ENCODE assay signal across 13 cellular contexts in genomic region chr1:230459463-230459862, GRCh38. TPM values are rescaled to one million over a fixed set of nuclear protein-coding genes. Genes with fewer than 3 reads are reported as not detected.
DNase-seq lines count a peak whose midpoint lies in the region; ATAC-seq and TF ChIP-seq lines count a peak whose summit lies in the region.
"Had no signal": no experiment of that assay in that cellular context is flagged by ENCODE, and none has a peak within 500 bp of the region (broad histone marks: within the 10 kb centered on the region; RNA-seq: fewer than 3 reads in every experiment).

No MANE protein-coding gene starts in this region.

- no peak overlapping the region for H3K4me3 Mint-ChIP-seq in WTC11
- H3K4me3 Mint-ChIP-seq: activated CD4-positive, alpha-beta T cell treated with anti-CD3 and anti-CD28 coated beads for 36 hours; activated naive CD4-positive, alpha-beta T cell treated with anti-CD3 and anti-CD28 coated beads, Interleukin-2, amount 50 U/mL, for 24 hours had no signal

- ATAC-seq in WTC11 = no peak
- ATAC-seq: activated CD4-positive, alpha-beta T cell treated with anti-CD3 and anti-CD28 coated beads for 36 hours had no signal

- no peaks in the 10 kb centered on the region for H3K9me3 ChIP-seq in AG04450 (ENCODE audit: control insufficient read depth, insufficient read depth, low read length)
- H3K9me3 ChIP-seq: BLaER1 had no signal

- H3K4me3 ChIP-seq in AG04450 (ENCODE audit: low read depth, low read length) (no peak overlapping the region), fibroblast of villous mesenchyme (ENCODE audit: low read depth, low read length) (no peak overlapping the region)
- H3K4me3 ChIP-seq: BLaER1 had no signal

- DNase-seq in AG04450 (ENCODE audit: low read depth, low spot score) (peak; percentile 8), HS-5 (ENCODE audit: low read depth) (peak; percentile 16), RKO (ENCODE audit: low spot score) (peak; percentile 66), fibroblast of villous mesenchyme (ENCODE audit: low read depth) (peak; percentile 28), mucosa of gallbladder (ENCODE audit: low spot score) (no peak), WTC11 (ENCODE audit: low spot score) (no peak), iPS-NIHi7 (ENCODE audit: extremely low spot score) (no peak), NCI-H345 (lab: John Stamatoyannopoulos, UW) (no peak)
- DNase-seq: activated CD4-positive, alpha-beta T cell treated with anti-CD3 and anti-CD28 coated beads for 36 hours; effector CD4-positive, alpha-beta T cell; occipital lobe had no signal

- H3K4me1 Mint-ChIP-seq in WTC11 = peaks cover 11% of the 10 kb centered on the region
- H3K4me1 Mint-ChIP-seq: activated CD4-positive, alpha-beta T cell treated with anti-CD3 and anti-CD28 coated beads for 36 hours; activated naive CD4-positive, alpha-beta T cell treated with anti-CD3 and anti-CD28 coated beads, Interleukin-2, amount 50 U/mL, for 24 hours had no signal

- no peak for TF ChIP-seq CTCF in AG04450 (IDR thresholded peaks at IDR 0.05; ENCODE audit: low read depth, low read length)
- no peak for TF ChIP-seq CTCF in fibroblast of villous mesenchyme (IDR thresholded peaks at IDR 0.05; ENCODE audit: insufficient read depth, low read depth, low read length)
- TF ChIP-seq CTCF in WTC11 (IDR thresholded peaks at IDR 0.05) = no peak

- H3K27ac Mint-ChIP-seq in WTC11 = no peak overlapping the region
- H3K27ac Mint-ChIP-seq: activated CD4-positive, alpha-beta T cell treated with anti-CD3 and anti-CD28 coated beads for 36 hours; activated naive CD4-positive, alpha-beta T cell treated with anti-CD3 and anti-CD28 coated beads, Interleukin-2, amount 50 U/mL, for 24 hours had no signal

- CTCF ChIA-PET in AG04450 (lab: Charles Lee) (no interaction called here), WTC11 (lab: Charles Lee) (interaction anchor here (1.1 kb wide), 1 partner anchor 122 kb away, joined by 3 read pairs; no protein-coding TSS in a partner anchor)

- POLR2A ChIA-PET in AG04450 (lab: Yijun Ruan, JAX) (no interaction called here), WTC11 (lab: Charles Lee) (no interaction called here)

- no peaks in the 10 kb centered on the region for H3K27me3 ChIP-seq in AG04450 (ENCODE audit: control insufficient read depth, insufficient read depth, low read length)
- H3K27me3 ChIP-seq: BLaER1 had no signal

- H3K27ac ChIP-seq in AG04450 (ENCODE audit: low read depth, low read length) = no peak overlapping the region
- H3K27ac ChIP-seq: BLaER1 had no signal

- no peaks in the 10 kb centered on the region for H3K36me3 Mint-ChIP-seq in WTC11
- H3K36me3 Mint-ChIP-seq: activated naive CD4-positive, alpha-beta T cell treated with anti-CD3 and anti-CD28 coated beads, Interleukin-2, amount 50 U/mL, for 24 hours had no signal

- H3K27me3 Mint-ChIP-seq in WTC11 (ENCODE audit: low read depth) = no peaks in the 10 kb centered on the region

- no peaks in the 10 kb centered on the region for H3K9me3 Mint-ChIP-seq in WTC11
- H3K9me3 Mint-ChIP-seq: activated naive CD4-positive, alpha-beta T cell treated with anti-CD3 and anti-CD28 coated beads, Interleukin-2, amount 50 U/mL, for 24 hours had no signal

TF ChIP-seq in WTC11, 78 proteins besides CTCF, POLR2A, EP300 and RAD21:
- no peak for TF ChIP-seq USF2 (CRISPR knock-in tag; IDR thresholded peaks at IDR 0.05)
- no peak for TF ChIP-seq CDX4 (CRISPR knock-in tag; IDR thresholded peaks at IDR 0.05; ENCODE audit: borderline replicate concordance)
- no peak for TF ChIP-seq ZNF232 (CRISPR knock-in tag; IDR thresholded peaks at IDR 0.05)
- TF ChIP-seq TP53 (CRISPR knock-in tag; IDR thresholded peaks at IDR 0.05) = no peak
- TF ChIP-seq MXD4 (CRISPR knock-in tag; IDR thresholded peaks at IDR 0.05; ENCODE audit: borderline replicate concordance) = no peak
- no peak for TF ChIP-seq MAX (CRISPR knock-in tag; IDR thresholded peaks at IDR 0.05)
- TF ChIP-seq PRDM15 (CRISPR knock-in tag; IDR thresholded peaks at IDR 0.05) = no peak
- TF ChIP-seq NFE2L1 (CRISPR knock-in tag; IDR thresholded peaks at IDR 0.05) = no peak
- TF ChIP-seq OVOL2 (CRISPR knock-in tag; IDR thresholded peaks at IDR 0.05; ENCODE audit: borderline replicate concordance) = no peak
- TF ChIP-seq GABPB1 (CRISPR knock-in tag; IDR thresholded peaks at IDR 0.05) = no peak
- no peak for TF ChIP-seq FOXP1 (CRISPR knock-in tag; IDR thresholded peaks at IDR 0.05; ENCODE audit: borderline replicate concordance)
- TF ChIP-seq GRHL2 (CRISPR knock-in tag; IDR thresholded peaks at IDR 0.05; ENCODE audit: insufficient replicate concordance, severe bottlenecking) = no peak
- TF ChIP-seq NR1H2 (CRISPR knock-in tag; IDR thresholded peaks at IDR 0.05) = no peak
- TF ChIP-seq CREB1 (CRISPR knock-in tag; IDR thresholded peaks at IDR 0.05) = no peak
- TF ChIP-seq TEAD4 (CRISPR knock-in tag; IDR thresholded peaks at IDR 0.05) = no peak
- no peak for TF ChIP-seq SMAD3 (CRISPR knock-in tag; IDR thresholded peaks at IDR 0.05; ENCODE audit: borderline replicate concordance)
- no peak for TF ChIP-seq ZBTB43 (CRISPR knock-in tag; IDR thresholded peaks at IDR 0.05)
- TF ChIP-seq ZMAT4 (CRISPR knock-in tag; IDR thresholded peaks at IDR 0.05) = no peak
- no peak for TF ChIP-seq KAT7 (CRISPR knock-in tag; IDR thresholded peaks at IDR 0.05; ENCODE audit: borderline replicate concordance)

RNA-seq across cellular contexts. Expression of gene PGBD5, which starts 33.3 kb away (rescaled TPM):
- polyA plus RNA-seq in AG04450 (2011; rRNA removed) = 1.0 and 1.1 TPM in 2 replicates
- polyA minus RNA-seq in AG04450 (2011; rRNA and poly(A)+ RNA removed) = 2.0 and 2.6 TPM in 2 replicates
- total RNA-seq in fibroblast of villous mesenchyme (not detected in 2 replicates), mucosa of gallbladder (3.5 TPM), WTC11 (2021) (16.7 to 23.8 TPM (median 18.9 TPM) in 3 replicates)

Comparison
In these comparisons a context has a peak if more than half of its experiments do, and no peak if none do; other contexts are left out.
1. DNase-seq: peak in AG04450 (single experiment), HS-5 (single experiment), RKO (single experiment) and fibroblast of villous mesenchyme (single experiment); none in mucosa of gallbladder (single experiment), WTC11 (single experiment), iPS-NIHi7 (single experiment) and NCI-H345 (single experiment).